20 cellular contexts compared by ENCODE assay signal in genomic region chr7:77771901-77772300, GRCh38. TPM values are rescaled to one million over a fixed set of nuclear protein-coding genes. Genes with fewer than 3 reads are reported as not detected.
A peak's percentile ranks its signal among the peaks of the same experiment; 100 is the strongest.
DNase-seq lines count a peak whose midpoint lies in the region; ATAC-seq and TF ChIP-seq lines count a peak whose summit lies in the region.
"Had no signal": no experiment of that assay in that cellular context is flagged by ENCODE, and none has a peak within 500 bp of the region (broad histone marks: within the 10 kb centered on the region; RNA-seq: fewer than 3 reads in every experiment).

No MANE protein-coding gene starts in this region.

- H3K27ac Mint-ChIP-seq in activated CD8-positive, alpha-beta memory T cell treated with anti-CD3 and anti-CD28 coated beads, Interleukin-2, amount 10 ng/mL, durations not matched to agents 7 days and 5 days = peak overlapping the region; percentile 50
- peak overlapping the region; percentile 4 for H3K27ac Mint-ChIP-seq in activated CD8-positive, alpha-beta T cell treated with anti-CD3 and anti-CD28 coated beads, Interleukin-2, amount 10 ng/mL, durations not matched to agents 7 days and 5 days
- H3K27ac Mint-ChIP-seq in MCF 10A (ENCODE audit: low read depth, unreplicated experiment) = no peak overlapping the region

- BruUV-seq in MCF 10A (replicated peaks; lab: Mats Ljungman, UMichigan) = no TSS peak

- POLR2A ChIA-PET in activated CD8-positive, alpha-beta T cell treated with anti-CD3 and anti-CD28 coated beads, Interleukin-2, amount 10 ng/mL, durations not matched to agents 7 days and 5 days (lab: Charles Lee) = interaction anchor here (0.6 to 0.7 kb wide), 2 partner anchors 108 to 229 kb away, joined by 3 read pairs; no protein-coding TSS in a partner anchor
- POLR2A ChIA-PET in MCF 10A (lab: Yijun Ruan, JAX) = interaction anchor here (1.0 kb wide), 2 partner anchors 12 to 81 kb away, joined by 3 to 4 read pairs; no protein-coding TSS in a partner anchor

- H3K4me1 Mint-ChIP-seq in activated CD8-positive, alpha-beta memory T cell treated with anti-CD3 and anti-CD28 coated beads, Interleukin-2, amount 10 ng/mL, durations not matched to agents 7 days and 5 days = peaks cover 2% of the 10 kb centered on the region
- H3K4me1 Mint-ChIP-seq in activated CD8-positive, alpha-beta T cell treated with anti-CD3 and anti-CD28 coated beads, Interleukin-2, amount 10 ng/mL, durations not matched to agents 7 days and 5 days (ENCODE audit: low read depth) = no peaks in the 10 kb centered on the region
- H3K4me1 Mint-ChIP-seq in MCF 10A (ENCODE audit: insufficient read depth, unreplicated experiment) = no peaks in the 10 kb centered on the region

- no peaks in the 10 kb centered on the region for H3K27me3 Mint-ChIP-seq in activated CD8-positive, alpha-beta memory T cell treated with anti-CD3 and anti-CD28 coated beads, Interleukin-2, amount 10 ng/mL, durations not matched to agents 7 days and 5 days
- H3K27me3 Mint-ChIP-seq in activated CD8-positive, alpha-beta T cell treated with anti-CD3 and anti-CD28 coated beads, Interleukin-2, amount 10 ng/mL, durations not matched to agents 7 days and 5 days (ENCODE audit: low read depth) = no peaks in the 10 kb centered on the region
- H3K27me3 Mint-ChIP-seq in MCF 10A (ENCODE audit: insufficient read depth, unreplicated experiment) = no peaks in the 10 kb centered on the region
- H3K27me3 Mint-ChIP-seq: CD4-positive, CD25-positive, alpha-beta regulatory T cell had no signal

- no peak for ATAC-seq in activated CD8-positive, alpha-beta memory T cell treated with anti-CD3 and anti-CD28 coated beads, Interleukin-2, amount 10 ng/mL, durations not matched to agents 7 days and 5 days
- ATAC-seq in activated CD8-positive, alpha-beta T cell treated with anti-CD3 and anti-CD28 coated beads, Interleukin-2, amount 10 ng/mL, durations not matched to agents 7 days and 5 days = no peak

- TF ChIP-seq CTCF in MCF 10A (IDR thresholded peaks at IDR 0.05; ENCODE audit: unreplicated experiment) = no peak
- TF ChIP-seq CTCF in foreskin fibroblast (IDR thresholded peaks at IDR 0.05; ENCODE audit: low read depth, low read length) = no peak

- no peaks in the 10 kb centered on the region for H3K9me3 Mint-ChIP-seq in activated CD8-positive, alpha-beta memory T cell treated with anti-CD3 and anti-CD28 coated beads, Interleukin-2, amount 10 ng/mL, durations not matched to agents 7 days and 5 days (ENCODE audit: low read depth)
- H3K9me3 Mint-ChIP-seq in activated CD8-positive, alpha-beta T cell treated with anti-CD3 and anti-CD28 coated beads, Interleukin-2, amount 10 ng/mL, durations not matched to agents 7 days and 5 days (ENCODE audit: insufficient read depth) = no peaks in the 10 kb centered on the region
- peaks cover 10% of the 10 kb centered on the region for H3K9me3 Mint-ChIP-seq in MCF 10A (ENCODE audit: unreplicated experiment)
- H3K9me3 Mint-ChIP-seq: H9 had no signal

- intact Hi-C loops in MCF 10A (cut with micrococcal nuclease) = no loop called here

- no peak overlapping the region for H3K4me3 ChIP-seq in foreskin fibroblast (ENCODE audit: low read depth in 1 of 2, low read length in 2 of 2)
- H3K4me3 ChIP-seq: PC-9 had no signal

- peaks cover 27% of the 10 kb centered on the region for H3K36me3 Mint-ChIP-seq in activated CD8-positive, alpha-beta memory T cell treated with anti-CD3 and anti-CD28 coated beads, Interleukin-2, amount 10 ng/mL, durations not matched to agents 7 days and 5 days
- H3K36me3 Mint-ChIP-seq in activated CD8-positive, alpha-beta T cell treated with anti-CD3 and anti-CD28 coated beads, Interleukin-2, amount 10 ng/mL, durations not matched to agents 7 days and 5 days (ENCODE audit: low read depth) = peaks cover 32% of the 10 kb centered on the region
- H3K36me3 Mint-ChIP-seq in MCF 10A (ENCODE audit: insufficient read depth, unreplicated experiment) = peaks cover 41% of the 10 kb centered on the region

- no peak for DNase-seq in activated CD8-positive, alpha-beta memory T cell treated with anti-CD3 and anti-CD28 coated beads, Interleukin-2, amount 10 ng/mL, durations not matched to agents 7 days and 5 days
- no peak for DNase-seq in activated CD8-positive, alpha-beta memory T cell treated with anti-CD3 and anti-CD28 coated beads for 24 hours
- DNase-seq in EL (peak; percentile 5), iris pigment epithelial cell (ENCODE audit: low read depth) (peak; percentile 9), MCF 10A (ENCODE audit: unreplicated experiment) (no peak), globus pallidus (ENCODE audit: low spot score) (no peak), foreskin fibroblast (no peak)
- no peak for DNase-seq in activated CD8-positive, alpha-beta T cell treated with anti-CD3 and anti-CD28 coated beads, Interleukin-2, amount 10 ng/mL, durations not matched to agents 7 days and 5 days
- DNase-seq: BE2C; CD4-positive, CD25-positive, alpha-beta regulatory T cell; DMS53; H9; KG1; NCI-H1048; NCI-H1436; NCI-H1930; NCI-H226; NCI-H524 treated with DMSO at 0.1 percent for 48 hours; PC-9; SIG-M5 had no signal

- CTCF ChIA-PET in activated CD8-positive, alpha-beta memory T cell treated with anti-CD3 and anti-CD28 coated beads, Interleukin-2, amount 10 ng/mL, durations not matched to agents 7 days and 5 days (lab: Charles Lee) = no interaction called here
- CTCF ChIA-PET in activated CD8-positive, alpha-beta T cell treated with anti-CD3 and anti-CD28 coated beads, Interleukin-2, amount 10 ng/mL, durations not matched to agents 7 days and 5 days (lab: Charles Lee) = no interaction called here
- CTCF ChIA-PET in MCF 10A (lab: Yijun Ruan, JAX) = interaction anchor here (1.3 to 2.6 kb wide), 2 partner anchors 12 to 120 kb away, joined by 5 to 10 read pairs; no protein-coding TSS in a partner anchor

- no peak overlapping the region for H3K4me3 Mint-ChIP-seq in activated CD8-positive, alpha-beta memory T cell treated with anti-CD3 and anti-CD28 coated beads, Interleukin-2, amount 10 ng/mL, durations not matched to agents 7 days and 5 days
- H3K4me3 Mint-ChIP-seq in activated CD8-positive, alpha-beta T cell treated with anti-CD3 and anti-CD28 coated beads, Interleukin-2, amount 10 ng/mL, durations not matched to agents 7 days and 5 days = no peak overlapping the region
- H3K4me3 Mint-ChIP-seq in MCF 10A (ENCODE audit: unreplicated experiment) = no peak overlapping the region
- H3K4me3 Mint-ChIP-seq: CD4-positive, CD25-positive, alpha-beta regulatory T cell; H9 had no signal

RNA-seq across cellular contexts. Expression of gene TMEM60, which starts 26.3 kb away (rescaled TPM):
- total RNA-seq in activated CD8-positive, alpha-beta memory T cell treated with anti-CD3 and anti-CD28 coated beads, Interleukin-2, amount 10 ng/mL, durations not matched to agents 7 days and 5 days = 10 to 100 TPM; 13.2 to 19.4 TPM
- total RNA-seq in activated CD8-positive, alpha-beta T cell treated with anti-CD3 and anti-CD28 coated beads, Interleukin-2, amount 10 ng/mL, durations not matched to agents 7 days and 5 days = 10 to 100 TPM; 14.1 to 14.8 TPM
- total RNA-seq in MCF 10A (2022) = 7.1 and 11.6 TPM in 2 replicates

RNA-seq across cellular contexts. Expression of gene PHTF2, which starts 26.7 kb away (rescaled TPM):
- total RNA-seq in activated CD8-positive, alpha-beta memory T cell treated with anti-CD3 and anti-CD28 coated beads, Interleukin-2, amount 10 ng/mL, durations not matched to agents 7 days and 5 days = 10 to 100 TPM; 41.5 to 56.4 TPM
- 10 to 100 TPM; 34.9 to 39.1 TPM for total RNA-seq in activated CD8-positive, alpha-beta T cell treated with anti-CD3 and anti-CD28 coated beads, Interleukin-2, amount 10 ng/mL, durations not matched to agents 7 days and 5 days
- total RNA-seq in MCF 10A (2022) = 12.6 and 16.0 TPM in 2 replicates

Comparison
In these comparisons a context has a peak if more than half of its experiments do, and no peak if none do; other contexts are left out.
1. DNase-seq: peak in EL (single experiment) and iris pigment epithelial cell (single experiment); none in activated CD8-positive, alpha-beta memory T cell treated with anti-CD3 and anti-CD28 coated beads, Interleukin-2, amount 10 ng/mL, durations not matched to agents 7 days and 5 days (single experiment), activated CD8-positive, alpha-beta memory T cell treated with anti-CD3 and anti-CD28 coated beads for 24 hours (single experiment), activated CD8-positive, alpha-beta T cell treated with anti-CD3 and anti-CD28 coated beads, Interleukin-2, amount 10 ng/mL, durations not matched to agents 7 days and 5 days (single experiment), MCF 10A (single experiment), globus pallidus (single experiment) and foreskin fibroblast (0 of 2).